In the genomic region with DNA sequence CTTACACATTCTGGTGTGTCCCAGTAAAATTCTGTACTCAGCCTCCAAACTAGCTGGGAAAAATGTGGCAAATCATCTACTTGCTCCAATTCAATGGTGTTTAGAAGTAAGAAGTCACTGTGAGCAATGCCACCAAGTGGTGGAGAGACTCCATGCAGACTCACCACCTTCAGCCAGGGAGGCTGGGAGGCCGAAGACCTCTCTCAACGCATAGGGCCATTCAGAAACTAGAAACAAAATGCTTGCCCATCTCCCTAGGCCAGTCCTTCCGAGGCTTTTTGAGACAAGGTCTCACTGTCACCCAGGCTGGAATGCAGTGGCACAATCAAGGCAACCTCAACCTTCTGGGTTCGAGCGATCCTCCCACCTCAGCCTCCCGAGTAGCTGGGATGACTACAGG, we compare ENCODE assay signal across 11 cellular contexts. TPM values are rescaled to one million over a fixed set of nuclear protein-coding genes. Genes with fewer than 3 reads are reported as not detected.
DNase-seq lines count a peak whose midpoint lies in the region; ATAC-seq, FAIRE-seq and TF ChIP-seq lines count a peak whose summit lies in the region.
"Not testable (repeated sequence)": the region's sequence is repeated elsewhere in the genome, so short reads cannot be mapped to it uniquely, and the experiment has no call there.
"Had no signal": no experiment of that assay in that cellular context is flagged by ENCODE, and none has a peak within 500 bp of the region (broad histone marks: within the 10 kb centered on the region; RNA-seq: fewer than 3 reads in every experiment).

No MANE protein-coding gene starts in this region.

- peak; percentile 27 for TF ChIP-seq CTCF in AG09319 (IDR thresholded peaks at IDR 0.05; ENCODE audit: low read depth, low read length)
- peak; percentile 37; the same call in 2 of the 3 replicates for TF ChIP-seq CTCF in GM12872 (IDR thresholded peaks at IDR 0.05; ENCODE audit: insufficient read depth, low read depth, low read length)
- TF ChIP-seq CTCF in bronchial epithelial cell (IDR thresholded peaks at IDR 0.05; ENCODE audit: insufficient read depth, low read length, severe bottlenecking), result peak; percentile 13
- TF ChIP-seq CTCF in fibroblast of the aortic adventitia (IDR thresholded peaks at IDR 0.05; ENCODE audit: insufficient read depth, low read length), result peak; percentile 23
- peak in 2 of 4 donors; percentile 12 to 37 for TF ChIP-seq CTCF in right lobe of liver (IDR thresholded peaks at IDR 0.05)

- not testable (repeated sequence) for H3K27me3 ChIP-seq in bronchial epithelial cell (ENCODE audit: control insufficient read depth, insufficient read depth, low read length); right lobe of liver

- not testable (repeated sequence) for H3K9me3 ChIP-seq in right lobe of liver

- not testable (repeated sequence) for H3K4me3 ChIP-seq in bronchial epithelial cell (ENCODE audit: low read depth, low read length); fibroblast of the aortic adventitia (ENCODE audit: low read depth, low read length); right lobe of liver

- DNase-seq in AG09319 (ENCODE audit: extremely low read depth, low read depth); bronchial epithelial cell (ENCODE audit: low read depth); right lobe of liver; sciatic nerve (ENCODE audit: low spot score): not testable (repeated sequence)
- DNase-seq in NAMALWA (ENCODE audit: low spot score), result peak; percentile 24
- peak; percentile 76 for DNase-seq in SK-MEL-5 (ENCODE audit: low read depth, low spot score)
- peak; percentile 26 for DNase-seq in fibroblast of the aortic adventitia (ENCODE audit: low read depth)

- not testable (repeated sequence) for H3K36me3 ChIP-seq in bronchial epithelial cell (ENCODE audit: control insufficient read depth, insufficient read depth, low read length); right lobe of liver

- not testable (repeated sequence) for H3K27ac ChIP-seq in right lobe of liver

- in situ Hi-C loops in SK-MEL-5 (cut with HindIII; ENCODE audit: low pct_unique_long_range_greater_than_20kb, low sequenced_read_pairs), result not testable (repeated sequence)

- not testable (repeated sequence) for FAIRE-seq in bronchial epithelial cell (lab: Jason Lieb, UNC)

- WGBS in right lobe of liver (ENCODE audit: insufficient coverage, low coverage, low lambda C conversion rate, missing lambda C conversion rate), result 100% methylated on average over 1 of the region's 6 CpGs

- not testable (repeated sequence) for TF ChIP-seq POLR2A in right lobe of liver (IDR thresholded peaks at IDR 0.05)

- intact Hi-C loops in right lobe of liver (cut with DNase I); sciatic nerve (cut with DNase I): not testable (repeated sequence)

- H3K4me1 ChIP-seq in right lobe of liver, result peaks cover 0 to 37% (median 0%) of the 10 kb centered on the region in 4 donors

- ATAC-seq in right lobe of liver, result peak; percentile 26 to 39 (median 34)
- peak; percentile 61 for ATAC-seq in sciatic nerve

RNA-seq across cellular contexts. Expression of a gene that starts 25.0 kb away (rescaled TPM):
- total RNA-seq in SK-MEL-5 (2014; rRNA removed; shearing (Covaris generic)), result not detected in 2 replicates
- polyA plus RNA-seq in SK-MEL-5 (2015; cell fraction: cytosol; rRNA removed), result not detected in 2 replicates
- polyA plus RNA-seq in SK-MEL-5 (2015; cell fraction: nucleus; rRNA removed), result not detected in 2 replicates
- total RNA-seq in bronchial epithelial cell (not detected in 2 replicates), fibroblast of the aortic adventitia (ENCODE audit: low replicate concordance) (not detected in 2 replicates), right lobe of liver (under 1 TPM in 3 of 6 experiments, not detected in 3; 0.33 to 0.37 (median 0.35) TPM), sciatic nerve (13.6 TPM)
- total RNA-seq: smooth muscle cell, T-helper 17 cell had no signal
- polyA plus RNA-seq: IgD-negative memory B cell had no signal

Comparison
In these comparisons a context has a peak if more than half of its experiments do, and no peak if none do; other contexts are left out.
1. RNA of a gene that starts 25.0 kb away (total RNA-seq): 13.6 TPM in sciatic nerve (single experiment); 0.33 to 0.37 TPM in right lobe of liver, not detected in SK-MEL-5, not detected in bronchial epithelial cell and not detected in fibroblast of the aortic adventitia; every median in the first group is over 10 times any median in the second.